9 cellular contexts compared by ENCODE assay signal in genomic region chr6:693737-694038, GRCh38. TPM values are rescaled to one million over a fixed set of nuclear protein-coding genes. Genes with fewer than 3 reads are reported as not detected.
DNase-seq lines count a peak whose midpoint lies in the region; ATAC-seq and TF ChIP-seq lines count a peak whose summit lies in the region.
"Had no signal": no experiment of that assay in that cellular context is flagged by ENCODE, and none has a peak within 500 bp of the region (broad histone marks: within the 10 kb centered on the region; RNA-seq: fewer than 3 reads in every experiment).

No MANE protein-coding gene starts in this region.

- H3K4me3 ChIP-seq in BE2C (ENCODE audit: low read depth, low read length) (peak overlapping the region; percentile 87), cardiac fibroblast (replicated peaks in 1 of 2; ENCODE audit: low read depth in 2 of 2, low read length in 2 of 2) (peak overlapping the region; percentile 87 to 97)

- peak overlapping the region; percentile 47 to 98 (median 83) for H3K4me3 Mint-ChIP-seq in IgD-negative memory B cell
- peak overlapping the region; percentile 32 to 98 (median 94) for H3K4me3 Mint-ChIP-seq in naive thymus-derived CD8-positive, alpha-beta T cell

- TF ChIP-seq CTCF in BE2C (IDR thresholded peaks at IDR 0.05; ENCODE audit: low read depth, low read length) (no peak), cardiac fibroblast (IDR thresholded peaks at IDR 0.05; ENCODE audit: low read depth, low read length) (no peak)

- no peaks in the 10 kb centered on the region for H3K27me3 Mint-ChIP-seq in IgD-negative memory B cell
- H3K27me3 Mint-ChIP-seq in naive thymus-derived CD8-positive, alpha-beta T cell: no peaks in the 10 kb centered on the region

- DNase-seq in BE2C (no peak), cardiac fibroblast (ENCODE audit: low read depth in 2 of 2) (no peak), T1000 (lab: John Stamatoyannopoulos, UW) (no peak), COR-L47 (lab: John Stamatoyannopoulos, UW) (no peak), HK-2 (ENCODE audit: unreplicated experiment) (no peak), putamen (ENCODE audit: low spot score) (no peak)
- no peak for DNase-seq in naive thymus-derived CD8-positive, alpha-beta T cell

- no peaks in the 10 kb centered on the region for H3K9me3 Mint-ChIP-seq in IgD-negative memory B cell
- no peaks in the 10 kb centered on the region for H3K9me3 Mint-ChIP-seq in naive thymus-derived CD8-positive, alpha-beta T cell

- ATAC-seq in naive thymus-derived CD8-positive, alpha-beta T cell: no peak

- H3K4me1 ChIP-seq in BE2C: no peaks in the 10 kb centered on the region

- H3K4me1 Mint-ChIP-seq in IgD-negative memory B cell: peaks cover 20 to 28% (median 22%) of the 10 kb centered on the region in 3 donors
- H3K4me1 Mint-ChIP-seq in naive thymus-derived CD8-positive, alpha-beta T cell: peaks cover 16 to 46% (median 36%) of the 10 kb centered on the region in 4 donors

- peak overlapping the region in 1 of 3 donors; percentile 65 for H3K27ac Mint-ChIP-seq in IgD-negative memory B cell
- H3K27ac Mint-ChIP-seq in naive thymus-derived CD8-positive, alpha-beta T cell: peak overlapping the region in 4 of 10 donors; percentile 31 to 93 (median 63)

- peaks cover 5% of the 10 kb centered on the region for H3K36me3 Mint-ChIP-seq in IgD-negative memory B cell
- H3K36me3 Mint-ChIP-seq in naive thymus-derived CD8-positive, alpha-beta T cell: peaks cover 0 to 8% (median 0%) of the 10 kb centered on the region in 3 donors

- POLR2A ChIA-PET in naive thymus-derived CD8-positive, alpha-beta T cell (lab: Charles Lee): interaction anchor here (3.1 kb wide), 1 partner anchor 17 kb away, joined by 19 read pairs; no protein-coding TSS in a partner anchor

- H3K36me3 ChIP-seq in BE2C: no peaks in the 10 kb centered on the region

- H3K27me3 ChIP-seq in BE2C: peaks cover 13% of the 10 kb centered on the region

- no peaks in the 10 kb centered on the region for H3K9me3 ChIP-seq in BE2C

RNA-seq across cellular contexts. Expression of gene EXOC2, which starts 0.7 kb away (rescaled TPM):
- 7.1 TPM for polyA plus RNA-seq in BE2C (2012; ENCODE audit: insufficient read depth, insufficient read length, low read depth)
- 26.3 TPM for polyA plus RNA-seq in IgD-negative memory B cell
- 10 to 100 TPM; 34.7 to 40.3 TPM for total RNA-seq in naive thymus-derived CD8-positive, alpha-beta T cell
- polyA plus RNA-seq in naive thymus-derived CD8-positive, alpha-beta T cell: 10 to 100 TPM; 28.6 to 38.6 (median 36.7) TPM

RNA-seq across cellular contexts. Expression of gene HUS1B, which starts 36.8 kb away (rescaled TPM):
- 0.57 TPM for polyA plus RNA-seq in BE2C (2012; ENCODE audit: insufficient read depth, insufficient read length, low read depth)
- polyA plus RNA-seq in IgD-negative memory B cell: 2.2 TPM
- 1 to 10 TPM; 1.6 to 2.5 TPM for total RNA-seq in naive thymus-derived CD8-positive, alpha-beta T cell
- under 1 TPM; 0.58 to 0.89 (median 0.78) TPM for polyA plus RNA-seq in naive thymus-derived CD8-positive, alpha-beta T cell
- polyA plus RNA-seq: right cardiac atrium had no signal
